Comparison of ENCODE assay signal across 20 cellular contexts in genomic region chr5:81424728-81425127, GRCh38. TPM values are rescaled to one million over a fixed set of nuclear protein-coding genes. Genes with fewer than 3 reads are reported as not detected.
"Had no signal": no experiment of that assay in that cellular context is flagged by ENCODE, and none has a peak within 500 bp of the region (broad histone marks: within the 10 kb centered on the region; RNA-seq: fewer than 3 reads in every experiment).

No MANE protein-coding gene starts in this region.

- DNase-seq: activated CD4-positive, alpha-beta T cell treated with anti-CD3 and anti-CD28 coated beads, Interleukin-2, amount 10 ng/mL, durations not matched to agents 24 days and 14 days; activated CD4-positive, CD25-positive, alpha-beta regulatory T cell; activated CD8-positive, alpha-beta memory T cell treated with anti-CD3 and anti-CD28 coated beads, Interleukin-2, amount 50 U/mL, for 4 hours; activated CD8-positive, alpha-beta T cell treated with anti-CD3 and anti-CD28 coated beads, Interleukin-2, amount 10 ng/mL, durations not matched to agents 7 days and 5 days; activated effector memory CD4-positive, alpha-beta T cell treated with anti-CD3 and anti-CD28 coated beads, Interleukin-2, amount 50 U/mL, for 16 hours; activated T-cell treated with anti-CD3 and anti-CD28 coated beads, Interleukin-2, amount 50 U/mL, for 48 hours; brain microvascular endothelial cell; effector memory CD4-positive, alpha-beta T cell; glutamatergic neuron; lower lobe of right lung; stimulated activated CD4-positive, alpha-beta T cell treated with anti-CD3 and anti-CD28 coated beads, Interleukin-15, amount 100 ng/mL, for 24 hours; stimulated activated CD4-positive, alpha-beta T cell treated with anti-CD3 and anti-CD28 coated beads, Interleukin-4, amount 100 ng/mL, for 1 hour; stimulated activated naive B cell treated with anti-CD40 and anti-IgM and Interleukin-4, amounts not matched to agents 10 μg/mL and 1 μg/mL and 100 μg/mL, for 72 hours; tibial artery; uterus had no signal

- H3K9me3 ChIP-seq: lower lobe of right lung, tibial artery, uterus had no signal

- H3K36me3 ChIP-seq: brain microvascular endothelial cell, uterus had no signal

- H3K4me3 ChIP-seq: lower lobe of right lung, tibial artery, uterus had no signal

- H3K9me3 Mint-ChIP-seq: activated CD4-positive, alpha-beta T cell treated with anti-CD3 and anti-CD28 coated beads, Interleukin-2, amount 10 ng/mL, durations not matched to agents 24 days and 14 days; dendritic cell treated with granulocyte-macrophage colony-stimulating factor and Interleukin-4, amounts not matched to agents 40 ng/mL and 50 ng/mL, for 4 days; neural crest cell; stimulated activated naive B cell treated with anti-CD40 and anti-IgM and Interleukin-4, amounts not matched to agents 10 μg/mL and 1 μg/mL and 100 μg/mL, for 72 hours had no signal

- H3K27ac Mint-ChIP-seq: activated CD4-positive, alpha-beta T cell treated with anti-CD3 and anti-CD28 coated beads, Interleukin-2, amount 10 ng/mL, durations not matched to agents 24 days and 14 days; activated CD8-positive, alpha-beta T cell treated with anti-CD3 and anti-CD28 coated beads, Interleukin-2, amount 10 ng/mL, durations not matched to agents 7 days and 5 days; activated naive CD8-positive, alpha-beta T cell; dendritic cell treated with granulocyte-macrophage colony-stimulating factor and Interleukin-4, amounts not matched to agents 40 ng/mL and 50 ng/mL, for 4 days; stimulated activated naive B cell treated with anti-CD40 and anti-IgM and Interleukin-4, amounts not matched to agents 10 μg/mL and 1 μg/mL and 100 μg/mL, for 72 hours had no signal

- H3K27me3 ChIP-seq: brain microvascular endothelial cell, tibial artery, uterus had no signal

- H3K27ac ChIP-seq: brain microvascular endothelial cell, lower lobe of right lung had no signal

- H3K4me3 Mint-ChIP-seq: activated CD4-positive, alpha-beta T cell treated with anti-CD3 and anti-CD28 coated beads, Interleukin-2, amount 10 ng/mL, durations not matched to agents 24 days and 14 days; activated CD8-positive, alpha-beta T cell treated with anti-CD3 and anti-CD28 coated beads, Interleukin-2, amount 10 ng/mL, durations not matched to agents 7 days and 5 days; activated naive CD8-positive, alpha-beta T cell; dendritic cell treated with granulocyte-macrophage colony-stimulating factor and Interleukin-4, amounts not matched to agents 40 ng/mL and 50 ng/mL, for 4 days; neural crest cell; stimulated activated naive B cell treated with anti-CD40 and anti-IgM and Interleukin-4, amounts not matched to agents 10 μg/mL and 1 μg/mL and 100 μg/mL, for 72 hours had no signal

- H3K27me3 Mint-ChIP-seq: activated CD4-positive, alpha-beta T cell treated with anti-CD3 and anti-CD28 coated beads, Interleukin-2, amount 10 ng/mL, durations not matched to agents 24 days and 14 days; activated naive CD8-positive, alpha-beta T cell; dendritic cell treated with granulocyte-macrophage colony-stimulating factor and Interleukin-4, amounts not matched to agents 40 ng/mL and 50 ng/mL, for 4 days; stimulated activated naive B cell treated with anti-CD40 and anti-IgM and Interleukin-4, amounts not matched to agents 10 μg/mL and 1 μg/mL and 100 μg/mL, for 72 hours had no signal

RNA-seq across cellular contexts. Expression of gene ACOT12, which starts 30.8 kb away (rescaled TPM):
- total RNA-seq: activated CD4-positive, alpha-beta T cell treated with anti-CD3 and anti-CD28 coated beads, Interleukin-2, amount 10 ng/mL, durations not matched to agents 24 days and 14 days; activated CD8-positive, alpha-beta T cell treated with anti-CD3 and anti-CD28 coated beads, Interleukin-2, amount 10 ng/mL, durations not matched to agents 7 days and 5 days; lower lobe of right lung; myocyte; neural crest cell; osteoblast had no signal
